In the genomic region with DNA sequence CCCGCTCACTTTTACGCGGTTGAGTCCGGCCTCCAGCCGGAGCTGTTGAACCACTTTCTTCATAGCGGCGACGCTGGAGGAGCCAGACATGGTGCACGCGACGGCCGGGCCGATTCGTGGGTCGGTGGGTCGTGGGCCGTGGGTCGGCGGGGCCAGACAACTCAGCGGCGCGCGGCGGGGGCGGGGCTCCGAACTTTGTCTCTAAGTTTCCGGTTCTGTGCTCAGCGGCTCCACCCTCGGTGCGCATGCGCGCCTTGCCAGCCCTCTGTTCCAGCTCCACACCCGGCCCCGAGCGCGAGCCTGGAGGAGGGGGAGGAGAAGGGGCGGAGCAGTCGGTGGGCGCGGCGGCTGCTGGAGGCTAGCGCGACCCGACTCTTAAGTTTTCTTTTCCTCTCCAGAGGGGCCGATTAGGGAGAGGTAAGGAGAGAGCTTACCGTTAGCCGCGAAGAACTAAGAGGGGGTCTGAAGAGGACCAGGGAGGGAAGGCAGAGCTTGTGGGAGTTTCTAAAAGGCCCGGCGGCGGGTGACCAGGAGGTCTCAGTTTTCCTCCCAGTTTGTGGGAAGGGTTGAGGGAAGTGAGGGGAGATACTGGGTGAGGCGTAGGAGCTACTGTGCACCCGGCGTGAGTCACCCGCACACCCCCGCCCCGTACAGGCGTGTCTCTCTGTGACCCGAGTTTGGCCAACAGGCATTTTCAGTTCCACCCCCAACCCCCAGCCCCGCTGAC, we compare ENCODE assay signal across 8 cellular contexts. TPM values are rescaled to one million over a fixed set of nuclear protein-coding genes. Genes with fewer than 3 reads are reported as not detected.
A peak's percentile ranks its signal among the peaks of the same experiment; 100 is the strongest.
DNase-seq lines count a peak whose midpoint lies in the region; ATAC-seq lines count a peak whose summit lies in the region.

A gene (minus strand): TSS at position 580 of the 727 bp plus-strand sequence. CDS start 490 bp downstream, at position 90.
A gene with protein sequence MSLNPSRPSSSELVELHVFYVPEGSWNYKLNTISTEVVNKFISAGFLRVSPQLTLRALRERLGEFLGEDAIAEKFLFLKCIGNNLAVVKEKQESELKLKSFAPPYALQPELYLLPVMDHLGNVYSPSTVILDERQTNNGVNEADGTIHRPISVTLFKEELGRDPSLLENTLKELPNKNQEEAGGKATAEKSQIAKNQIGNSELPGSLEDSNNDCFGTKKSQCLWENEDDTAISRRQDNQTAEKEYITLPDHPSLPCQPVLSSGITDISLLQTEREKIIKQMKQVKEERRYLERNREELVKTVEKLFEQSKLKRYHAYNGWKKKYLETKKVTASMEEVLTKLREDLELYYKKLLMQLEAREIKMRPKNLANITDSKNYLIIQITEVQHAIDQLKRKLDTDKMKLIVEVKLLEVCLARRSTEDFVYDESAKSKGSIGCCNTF (plus strand): TSS at position 385 of the 727 bp plus-strand sequence. CDS start 9,974 bp downstream, outside the sequence.

- no peaks in the 10 kb centered on the region for H3K27me3 ChIP-seq in endocrine pancreas (ENCODE audit: control insufficient read depth, insufficient read depth, low read length)

- peaks cover 37% of the 10 kb centered on the region for H3K4me1 Mint-ChIP-seq in activated CD8-positive, alpha-beta memory T cell treated with anti-CD3 and anti-CD28 coated beads, Interleukin-2, amount 10 ng/mL, durations not matched to agents 7 days and 5 days

- H3K4me3 Mint-ChIP-seq in activated CD8-positive, alpha-beta memory T cell treated with anti-CD3 and anti-CD28 coated beads, Interleukin-2, amount 10 ng/mL, durations not matched to agents 7 days and 5 days: peak within 1 kb of the TSS; percentile 96

- H3K4me3 ChIP-seq in endocrine pancreas (ENCODE audit: control insufficient read depth, insufficient read depth, low read length): peak within 1 kb of the TSS; percentile 99

- peaks cover 32% of the 10 kb centered on the region for H3K36me3 Mint-ChIP-seq in activated CD8-positive, alpha-beta memory T cell treated with anti-CD3 and anti-CD28 coated beads, Interleukin-2, amount 10 ng/mL, durations not matched to agents 7 days and 5 days

- no peaks in the 10 kb centered on the region for H3K36me3 ChIP-seq in endocrine pancreas (ENCODE audit: control insufficient read depth, insufficient read depth, low read length)

- H3K4me1 ChIP-seq in endocrine pancreas (ENCODE audit: control insufficient read depth, insufficient read depth, low read length): peaks cover 9% of the 10 kb centered on the region

- peak within 1 kb of the TSS; percentile 97 for H3K9ac ChIP-seq in endocrine pancreas (ENCODE audit: control insufficient read depth, insufficient read depth, low read length)

- H3K27me3 Mint-ChIP-seq in activated CD8-positive, alpha-beta memory T cell treated with anti-CD3 and anti-CD28 coated beads, Interleukin-2, amount 10 ng/mL, durations not matched to agents 7 days and 5 days: no peaks in the 10 kb centered on the region

- no peaks in the 10 kb centered on the region for H3K9me3 ChIP-seq in endocrine pancreas (ENCODE audit: control insufficient read depth, low read length)

- peak within 1 kb of the TSS; percentile 98 for H3K27ac Mint-ChIP-seq in activated CD8-positive, alpha-beta memory T cell treated with anti-CD3 and anti-CD28 coated beads, Interleukin-2, amount 10 ng/mL, durations not matched to agents 7 days and 5 days

- H3K9me3 Mint-ChIP-seq in activated CD8-positive, alpha-beta memory T cell treated with anti-CD3 and anti-CD28 coated beads, Interleukin-2, amount 10 ng/mL, durations not matched to agents 7 days and 5 days (ENCODE audit: low read depth): no peaks in the 10 kb centered on the region

- ATAC-seq in GM21367 (IDR thresholded peaks at IDR 0.05; ENCODE audit: unreplicated experiment): peak; percentile 76
- ATAC-seq in activated CD8-positive, alpha-beta memory T cell treated with anti-CD3 and anti-CD28 coated beads, Interleukin-2, amount 10 ng/mL, durations not matched to agents 7 days and 5 days: peak; percentile 92

- peak; percentile 89 for DNase-seq in COR-L47 (lab: John Stamatoyannopoulos, UW)
- peak; percentile 95 for DNase-seq in HT1080 (ENCODE audit: low read depth)
- DNase-seq in NOMO-1 (lab: John Stamatoyannopoulos, UW; ENCODE audit: unreplicated experiment in 2 of 2): peak; percentile 94 to 97
- DNase-seq in activated CD8-positive, alpha-beta memory T cell treated with anti-CD3 and anti-CD28 coated beads, Interleukin-2, amount 10 ng/mL, durations not matched to agents 7 days and 5 days: peak; percentile 99
- DNase-seq in mesenteric fat pad (ENCODE audit: low spot score): peak; percentile 100
- peak; percentile 94 for DNase-seq in stimulated activated CD8-positive, alpha-beta memory T cell treated with anti-CD3 and anti-CD28 coated beads, Interleukin-15, amount 100 ng/mL, for 1 hour (ENCODE audit: low read depth)

- CTCF ChIA-PET in activated CD8-positive, alpha-beta memory T cell treated with anti-CD3 and anti-CD28 coated beads, Interleukin-2, amount 10 ng/mL, durations not matched to agents 7 days and 5 days (lab: Charles Lee): interaction anchor here (0.7 to 2.5 kb wide), 13 partner anchors 8 to 361 kb away, joined by 3 to 15 read pairs (median 4); a partner anchor contains a TSS

RNA-seq across cellular contexts. Expression of the first gene that starts in this region (rescaled TPM):
- 42.0 and 111 TPM in 2 replicates for total RNA-seq in HT1080 (2014; rRNA removed; shearing (Covaris generic))
- polyA plus RNA-seq in HT1080 (2015; cell fraction: cytosol; rRNA removed): 188 and 213 TPM in 2 replicates
- polyA plus RNA-seq in HT1080 (2015; cell fraction: nucleus; rRNA removed): 50.4 and 52.7 TPM in 2 replicates
- total RNA-seq in activated CD8-positive, alpha-beta memory T cell treated with anti-CD3 and anti-CD28 coated beads, Interleukin-2, amount 10 ng/mL, durations not matched to agents 7 days and 5 days: 100 to 1,000 TPM; 103 to 114 TPM
- 84.8 TPM for total RNA-seq in mesenteric fat pad

RNA-seq across cellular contexts. Expression of the second gene that starts in this region (rescaled TPM):
- total RNA-seq in HT1080 (2014; rRNA removed; shearing (Covaris generic)): 0.20 TPM in 1 of 2 replicates, not detected in the other
- polyA plus RNA-seq in HT1080 (2015; cell fraction: cytosol; rRNA removed): 1.6 TPM in 1 of 2 replicates, not detected in the other
- 1.8 TPM in 1 of 2 replicates, not detected in the other for polyA plus RNA-seq in HT1080 (2015; cell fraction: nucleus; rRNA removed)
- 1 to 10 TPM; 2.1 to 6.1 TPM for total RNA-seq in activated CD8-positive, alpha-beta memory T cell treated with anti-CD3 and anti-CD28 coated beads, Interleukin-2, amount 10 ng/mL, durations not matched to agents 7 days and 5 days
- total RNA-seq in mesenteric fat pad: 0.71 TPM

Comparison
In these comparisons a context has a peak if more than half of its experiments do, and no peak if none do; other contexts are left out.
1. Peak in every context shown above with its lines: DNase-seq, ATAC-seq and H3K4me3 ChIP-seq.